21 cellular contexts compared by ENCODE assay signal in genomic region chr1:44565265-44565750, GRCh38.
"Had no signal": no experiment of that assay in that cellular context is flagged by ENCODE, and none has a peak within 500 bp of the region (broad histone marks: within the 10 kb centered on the region; RNA-seq: fewer than 3 reads in every experiment).

No MANE protein-coding gene starts in this region.

- H3K9me3 ChIP-seq: colonic mucosa, ovary, right atrium auricular region, sigmoid colon had no signal

- DNase-seq: colonic mucosa; dermis blood vessel endothelial cell; effector CD4-positive, alpha-beta T cell; endodermal cell; erythroblast; foreskin keratinocyte; immature natural killer cell; left colon; naive thymus-derived CD4-positive, alpha-beta T cell; nephron progenitor cell; ovary; sigmoid colon; stimulated activated CD4-positive, alpha-beta T cell treated with anti-CD3 and anti-CD28 coated beads, Interleukin-2, amount 100 ng/mL, for 24 hours; stimulated activated CD4-positive, alpha-beta T cell treated with anti-CD3 and anti-CD28 coated beads, Interleukin-4, amount 100 ng/mL, for 4 hours; stimulated activated naive B cell treated with anti-CD40 and anti-IgM and Interleukin-4, amounts not matched to agents 10 μg/mL and 1 μg/mL and 100 μg/mL, for 72 hours; stimulated activated naive CD8-positive, alpha-beta T cell treated with anti-CD3 and anti-CD28 coated beads, Interleukin-15, amount 100 ng/mL, for 72 hours had no signal

- H3K36me3 ChIP-seq: colonic mucosa, ovary, right atrium auricular region, sigmoid colon had no signal

- FAIRE-seq: endothelial cell of umbilical vein, keratinocyte, urothelium cell line had no signal

- H3K4me3 ChIP-seq: colonic mucosa, ovary, right atrium auricular region, sigmoid colon, skin epidermis had no signal

- H3K27me3 ChIP-seq: colonic mucosa, foreskin keratinocyte, ovary, right atrium auricular region had no signal

- H3K4me1 ChIP-seq: colonic mucosa, right atrium auricular region, sigmoid colon had no signal

- H3K27ac ChIP-seq: colonic mucosa, foreskin keratinocyte, ovary, right atrium auricular region, sigmoid colon, skin epidermis had no signal

- ATAC-seq: foreskin keratinocyte; left colon; naive thymus-derived CD4-positive, alpha-beta T cell; stimulated activated naive B cell treated with anti-CD40 and anti-IgM and Interleukin-4, amounts not matched to agents 10 μg/mL and 1 μg/mL and 100 μg/mL, for 72 hours; stimulated activated naive CD8-positive, alpha-beta T cell treated with anti-CD3 and anti-CD28 coated beads, Interleukin-15, amount 100 ng/mL, for 72 hours had no signal
